8 cellular contexts compared by ENCODE assay signal in genomic region chr5:176596689-176597416, GRCh38. TPM values are rescaled to one million over a fixed set of nuclear protein-coding genes. Genes with fewer than 3 reads are reported as not detected.
A peak's percentile ranks its signal among the peaks of the same experiment; 100 is the strongest.
DNase-seq lines count a peak whose midpoint lies in the region; ATAC-seq and TF ChIP-seq lines count a peak whose summit lies in the region.

No MANE protein-coding gene starts in this region.

- ATAC-seq in HG02759 (IDR thresholded peaks at IDR 0.05; ENCODE audit: unreplicated experiment): peak; percentile 76
- no peak for ATAC-seq in GM19023 (IDR thresholded peaks at IDR 0.05; ENCODE audit: unreplicated experiment)

- no peaks in the 10 kb centered on the region for H3K36me3 ChIP-seq in prostate gland

- 9% methylated on average over 35 of the region's 98 CpGs for WGBS in prostate gland

- intact Hi-C loops in prostate gland (cut with DNase I): no loop called here

- H3K4me1 ChIP-seq in prostate gland (replicated peaks): no peaks in the 10 kb centered on the region

- H3K9me3 ChIP-seq in prostate gland: no peaks in the 10 kb centered on the region

- TF ChIP-seq POLR2A in erythroblast (IDR thresholded peaks at IDR 0.05; ENCODE audit: low read length): no peak
- no peak for TF ChIP-seq POLR2A in prostate gland (IDR thresholded peaks at IDR 0.05)

- TF ChIP-seq CTCF in prostate gland (IDR thresholded peaks at IDR 0.05): peak in 1 of 4 experiments; percentile 45

- no peaks in the 10 kb centered on the region for H3K27me3 ChIP-seq in prostate gland (replicated peaks; ENCODE audit: insufficient read depth)

- DNase-seq in CD1c-positive myeloid dendritic cell (ENCODE audit: extremely low spot score) (peak; percentile 58), erythroblast (lab: John Stamatoyannopoulos, UW) (peak; percentile 77 to 79), prostate gland (ENCODE audit: low spot score) (peak; percentile 15), NCI-H2081 (lab: John Stamatoyannopoulos, UW) (no peak), middle frontal gyrus (ENCODE audit: extremely low spot score, low spot score) (no peak)
- DNase-seq in activated CD8-positive, alpha-beta memory T cell treated with anti-CD3 and anti-CD28 coated beads for 1 hour (ENCODE audit: extremely low read depth in 1 of 2, low read depth in 1 of 2): peak; percentile 27 to 51

- no peak overlapping the region for H3K27ac ChIP-seq in prostate gland

- peak overlapping the region; percentile 14 to 27 for H3K4me3 ChIP-seq in prostate gland

RNA-seq across cellular contexts. Expression of gene GPRIN1, which starts 13.1 kb away (rescaled TPM):
- 1 to 10 TPM in 1 of 2 donors, under 1 TPM in 1; 0.14 to 6.6 TPM for total RNA-seq in prostate gland

RNA-seq across cellular contexts. Expression of gene SNCB, which starts 33.5 kb away (rescaled TPM):
- total RNA-seq in prostate gland: not detected

RNA-seq across cellular contexts. Expression of gene EIF4E1B, which starts 33.6 kb away (rescaled TPM):
- total RNA-seq in prostate gland: 1 to 10 TPM in 1 of 2 donors, not detected in 1; 1.6 TPM

RNA-seq across cellular contexts. Expression of gene CDHR2, which starts 47.7 kb away (rescaled TPM):
- 1 to 10 TPM in 1 of 2 donors, not detected in 1; 1.1 TPM for total RNA-seq in prostate gland

RNA-seq across cellular contexts. Expression of gene TSPAN17, which starts 50.4 kb away (rescaled TPM):
- 10 to 100 TPM; 17.6 to 38.1 TPM for total RNA-seq in prostate gland

Comparison
In these comparisons a context has a peak if more than half of its experiments do, and no peak if none do; other contexts are left out.
1. DNase-seq: peak in CD1c-positive myeloid dendritic cell (single experiment), activated CD8-positive, alpha-beta memory T cell treated with anti-CD3 and anti-CD28 coated beads for 1 hour (2 of 2), erythroblast (2 of 2) and prostate gland (single experiment); none in NCI-H2081 (0 of 2) and middle frontal gyrus (single experiment).